Comparison of ENCODE assay signal across 9 cellular contexts in the genomic region with DNA sequence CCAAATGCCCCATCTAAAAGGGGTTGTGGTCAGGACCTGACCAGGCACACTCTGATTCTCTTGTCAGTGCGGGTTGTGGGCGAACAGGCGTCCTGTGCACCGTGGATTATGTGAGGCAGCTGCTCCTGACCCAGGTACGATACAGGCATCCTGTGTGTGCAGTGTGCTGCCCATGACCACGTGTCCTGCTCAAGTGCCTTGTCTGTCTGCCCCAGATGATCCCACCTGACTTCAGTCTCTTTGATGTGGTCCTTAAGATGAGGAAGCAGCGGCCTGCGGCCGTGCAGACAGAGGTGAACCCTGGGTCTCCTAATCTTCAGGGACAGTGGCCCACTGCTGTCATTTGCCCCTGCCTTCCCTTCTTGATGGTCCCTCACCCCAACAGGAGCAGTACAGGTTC. TPM values are rescaled to one million over a fixed set of nuclear protein-coding genes. Genes with fewer than 3 reads are reported as not detected.
DNase-seq lines count a peak whose midpoint lies in the region; ATAC-seq and TF ChIP-seq lines count a peak whose summit lies in the region.
"Had no signal": no experiment of that assay in that cellular context is flagged by ENCODE, and none has a peak within 500 bp of the region (broad histone marks: within the 10 kb centered on the region; RNA-seq: fewer than 3 reads in every experiment).

No MANE protein-coding gene starts in this region.

- peak; percentile 76 for DNase-seq in activated CD8-positive, alpha-beta memory T cell treated with anti-CD3 and anti-CD28 coated beads for 24 hours
- DNase-seq in left lobe of liver (ENCODE audit: low spot score) (peak; percentile 38), NCI-H2029 treated with DMSO at 0.1 percent for 48 hours (lab: John Stamatoyannopoulos, UW) (no peak), AG20443 (ENCODE audit: low spot score) (no peak), foreskin keratinocyte (no peak)
- DNase-seq: NK-92 treated with Interleukin-12 subunit alpha and Interleukin-12 subunit beta, amount 100 ng/mL, for 24 hours had no signal

- no peak for TF ChIP-seq CTCF in foreskin keratinocyte (conservative IDR thresholded peaks at IDR 0.05)

- ATAC-seq in HG02678 (IDR thresholded peaks at IDR 0.05; ENCODE audit: unreplicated experiment) (peak; percentile 39), left lobe of liver (no peak), foreskin keratinocyte (no peak), GM21529 (IDR thresholded peaks at IDR 0.05; ENCODE audit: unreplicated experiment) (no peak)

- H3K4me1 ChIP-seq in BLaER1, result peaks cover 40% of the 10 kb centered on the region
- no peaks in the 10 kb centered on the region for H3K4me1 ChIP-seq in foreskin keratinocyte

- peak overlapping the region; percentile 96 for H3K4me2 ChIP-seq in BLaER1

- no peaks in the 10 kb centered on the region; the same call in 1 of the 2 replicates for H4K20me1 ChIP-seq in BLaER1

- peak overlapping the region; percentile 83; the same call in 1 of the 2 replicates for H3K9ac ChIP-seq in BLaER1

- H3K27me3 ChIP-seq in BLaER1 (no peaks in the 10 kb centered on the region), foreskin keratinocyte (no peaks in the 10 kb centered on the region)

- no peak overlapping the region for H3K4me3 ChIP-seq in BLaER1

- H3K9me3 ChIP-seq in BLaER1, result no peaks in the 10 kb centered on the region

- peaks cover 12% of the 10 kb centered on the region for H3K36me3 ChIP-seq in BLaER1

- H3K27ac ChIP-seq in BLaER1 (0 out of 2 replicates have a peak overlapping the region, but pooled peaks have one; percentile 82), foreskin keratinocyte (no peak overlapping the region)

RNA-seq across cellular contexts. Expression of a gene that starts 14.6 kb away (rescaled TPM):
- total RNA-seq in left lobe of liver (45.6 TPM), foreskin keratinocyte (16.3 and 18.8 TPM in 2 replicates)
- 14.4 and 14.6 TPM in 2 replicates for polyA plus RNA-seq in foreskin keratinocyte

RNA-seq across cellular contexts. Expression of a gene that starts 27.8 kb away (rescaled TPM):
- total RNA-seq in left lobe of liver (69.5 TPM), foreskin keratinocyte (107 and 120 TPM in 2 replicates)
- polyA plus RNA-seq in foreskin keratinocyte, result 135 and 142 TPM in 2 replicates

Comparison
In these comparisons a context has a peak if more than half of its experiments do, and no peak if none do; other contexts are left out.
1. DNase-seq: peak in activated CD8-positive, alpha-beta memory T cell treated with anti-CD3 and anti-CD28 coated beads for 24 hours (single experiment) and left lobe of liver (single experiment); none in NCI-H2029 treated with DMSO at 0.1 percent for 48 hours (single experiment), AG20443 (single experiment) and foreskin keratinocyte (0 of 2).